Comparison of ENCODE assay signal across 29 cellular contexts in genomic region chr19:48239120-48239519, GRCh38. TPM values are rescaled to one million over a fixed set of nuclear protein-coding genes. Genes with fewer than 3 reads are reported as not detected.
A peak's percentile ranks its signal among the peaks of the same experiment; 100 is the strongest.
DNase-seq lines count a peak whose midpoint lies in the region; ATAC-seq and TF ChIP-seq lines count a peak whose summit lies in the region.
"Had no signal": no experiment of that assay in that cellular context is flagged by ENCODE, and none has a peak within 500 bp of the region (broad histone marks: within the 10 kb centered on the region; RNA-seq: fewer than 3 reads in every experiment).

No MANE protein-coding gene starts in this region.

- no peak overlapping the region for H2AFZ ChIP-seq in neural cell (ENCODE audit: low read depth, low read length)
- H2AFZ ChIP-seq: GM23338 had no signal

- no peak overlapping the region for H3K4me3 ChIP-seq in neural cell (ENCODE audit: low read length)
- H3K4me3 ChIP-seq: GM12878, GM23338, K562, MG63 had no signal

- no peak for TF ChIP-seq CTCF in neural cell (IDR thresholded peaks at IDR 0.05; ENCODE audit: poor library complexity, severe bottlenecking)

- DNase-seq in activated CD4-positive, alpha-beta T cell treated with anti-CD3 and anti-CD28 coated beads for 36 hours, result no peak
- DNase-seq in activated CD4-positive, alpha-beta T cell treated with anti-CD3 and anti-CD28 coated beads, Interleukin-2, amount 10 ng/mL, durations not matched to agents 24 days and 14 days, result no peak
- DNase-seq in activated naive CD8-positive, alpha-beta T cell treated with anti-CD3 and anti-CD28 coated beads, Interleukin-2, amount 50 U/mL, for 24 hours, result no peak
- DNase-seq in DMS53 treated with DMSO at 0.1 percent for 48 hours (lab: John Stamatoyannopoulos, UW; ENCODE audit: unreplicated experiment) (no peak), left lobe of liver (ENCODE audit: low spot score) (no peak)
- DNase-seq: Caco-2; CD8-positive, alpha-beta T cell; DMS79; EL; GDM1; H9; Kasumi-1; NCI-H1105 treated with DMSO at 0.1 percent for 48 hours; NCI-H146; NCI-H1930; NCI-H2107; NCI-H446; NCI-H524 treated with DMSO at 0.1 percent for 48 hours; NCI-H774 had no signal

- peaks cover 35% of the 10 kb centered on the region for H3K4me1 Mint-ChIP-seq in activated CD4-positive, alpha-beta T cell treated with anti-CD3 and anti-CD28 coated beads for 36 hours
- H3K4me1 Mint-ChIP-seq in activated CD4-positive, alpha-beta T cell treated with anti-CD3 and anti-CD28 coated beads, Interleukin-2, amount 10 ng/mL, durations not matched to agents 24 days and 14 days, result peaks cover 19% of the 10 kb centered on the region
- peaks cover 18% of the 10 kb centered on the region for H3K4me1 Mint-ChIP-seq in activated naive CD8-positive, alpha-beta T cell (ENCODE audit: low read depth)
- peaks cover 31% of the 10 kb centered on the region for H3K4me1 Mint-ChIP-seq in activated naive CD8-positive, alpha-beta T cell treated with anti-CD3 and anti-CD28 coated beads, Interleukin-2, amount 50 U/mL, for 24 hours
- H3K4me1 Mint-ChIP-seq: H9 had no signal

- H3K27ac Mint-ChIP-seq in activated CD4-positive, alpha-beta T cell treated with anti-CD3 and anti-CD28 coated beads for 36 hours, result peak overlapping the region; percentile 31
- H3K27ac Mint-ChIP-seq in activated CD4-positive, alpha-beta T cell treated with anti-CD3 and anti-CD28 coated beads, Interleukin-2, amount 10 ng/mL, durations not matched to agents 24 days and 14 days, result no peak overlapping the region
- peak overlapping the region; percentile 38 for H3K27ac Mint-ChIP-seq in activated naive CD8-positive, alpha-beta T cell
- H3K27ac Mint-ChIP-seq in activated naive CD8-positive, alpha-beta T cell treated with anti-CD3 and anti-CD28 coated beads, Interleukin-2, amount 50 U/mL, for 24 hours, result no peak overlapping the region
- H3K27ac Mint-ChIP-seq: GM23338, H9 had no signal

- H4K20me1 ChIP-seq in neural cell (ENCODE audit: insufficient read depth), result no peaks in the 10 kb centered on the region

- H3K27ac ChIP-seq in neural cell (ENCODE audit: low read length), result no peak overlapping the region
- H3K27ac ChIP-seq: 22Rv1, C4-2B had no signal

- H3K9me3 ChIP-seq in neural cell (ENCODE audit: low read length), result no peaks in the 10 kb centered on the region
- H3K9me3 ChIP-seq: Caco-2, MG63 had no signal

- H3K9ac ChIP-seq in neural cell (ENCODE audit: low read length), result no peak overlapping the region

- H3K4me2 ChIP-seq in neural cell (ENCODE audit: low read length), result no peak overlapping the region
- H3K4me2 ChIP-seq: GM23338 had no signal

- no peaks in the 10 kb centered on the region for H3K27me3 Mint-ChIP-seq in activated CD4-positive, alpha-beta T cell treated with anti-CD3 and anti-CD28 coated beads for 36 hours
- no peaks in the 10 kb centered on the region for H3K27me3 Mint-ChIP-seq in activated CD4-positive, alpha-beta T cell treated with anti-CD3 and anti-CD28 coated beads, Interleukin-2, amount 10 ng/mL, durations not matched to agents 24 days and 14 days
- no peaks in the 10 kb centered on the region for H3K27me3 Mint-ChIP-seq in activated naive CD8-positive, alpha-beta T cell
- no peaks in the 10 kb centered on the region for H3K27me3 Mint-ChIP-seq in activated naive CD8-positive, alpha-beta T cell treated with anti-CD3 and anti-CD28 coated beads, Interleukin-2, amount 50 U/mL, for 24 hours
- H3K27me3 Mint-ChIP-seq: B cell had no signal

- no peak for TF ChIP-seq RAD21 in neural cell (conservative IDR thresholded peaks at IDR 0.05)

- ATAC-seq in activated CD4-positive, alpha-beta T cell treated with anti-CD3 and anti-CD28 coated beads for 36 hours, result peak; percentile 59
- no peak for ATAC-seq in activated naive CD8-positive, alpha-beta T cell treated with anti-CD3 and anti-CD28 coated beads, Interleukin-2, amount 50 U/mL, for 24 hours
- no peak for ATAC-seq in left lobe of liver
- ATAC-seq: CD8-positive, alpha-beta T cell; GM12878; GM23338; K562 had no signal

- no peak overlapping the region for H3K4me3 Mint-ChIP-seq in activated CD4-positive, alpha-beta T cell treated with anti-CD3 and anti-CD28 coated beads for 36 hours
- H3K4me3 Mint-ChIP-seq in activated CD4-positive, alpha-beta T cell treated with anti-CD3 and anti-CD28 coated beads, Interleukin-2, amount 10 ng/mL, durations not matched to agents 24 days and 14 days, result no peak overlapping the region
- no peak overlapping the region for H3K4me3 Mint-ChIP-seq in activated naive CD8-positive, alpha-beta T cell
- no peak overlapping the region for H3K4me3 Mint-ChIP-seq in activated naive CD8-positive, alpha-beta T cell treated with anti-CD3 and anti-CD28 coated beads, Interleukin-2, amount 50 U/mL, for 24 hours
- H3K4me3 Mint-ChIP-seq: B cell; CD8-positive, alpha-beta T cell; GM23338; H9; HFFc6 had no signal

- peaks cover 65% of the 10 kb centered on the region for H3K36me3 Mint-ChIP-seq in activated CD4-positive, alpha-beta T cell treated with anti-CD3 and anti-CD28 coated beads for 36 hours (ENCODE audit: low read depth)
- peaks cover 61% of the 10 kb centered on the region for H3K36me3 Mint-ChIP-seq in activated CD4-positive, alpha-beta T cell treated with anti-CD3 and anti-CD28 coated beads, Interleukin-2, amount 10 ng/mL, durations not matched to agents 24 days and 14 days (ENCODE audit: low read depth)
- peaks cover 12% of the 10 kb centered on the region for H3K36me3 Mint-ChIP-seq in activated naive CD8-positive, alpha-beta T cell
- peaks cover 62% of the 10 kb centered on the region for H3K36me3 Mint-ChIP-seq in activated naive CD8-positive, alpha-beta T cell treated with anti-CD3 and anti-CD28 coated beads, Interleukin-2, amount 50 U/mL, for 24 hours (ENCODE audit: low read depth)

- intact Hi-C loops in activated CD4-positive, alpha-beta T cell treated with anti-CD3 and anti-CD28 coated beads for 36 hours (cut with DNase I, micrococcal nuclease), result no loop called here
- intact Hi-C loops in activated CD4-positive, alpha-beta T cell treated with anti-CD3 and anti-CD28 coated beads, Interleukin-2, amount 10 ng/mL, durations not matched to agents 24 days and 14 days (cut with micrococcal nuclease), result no loop called here

- CTCF ChIA-PET in activated CD4-positive, alpha-beta T cell treated with anti-CD3 and anti-CD28 coated beads for 36 hours (lab: Charles Lee), result interaction anchor here (0.6 to 1.3 kb wide), 3 partner anchors 20 to 207 kb away, joined by 3 read pairs; no protein-coding TSS in a partner anchor

- no peaks in the 10 kb centered on the region for H3F3A ChIP-seq in neural cell (ENCODE audit: insufficient read depth, low read length, poor library complexity, severe bottlenecking)

- peak; percentile 51 for TF ChIP-seq EP300 in neural cell (conservative IDR thresholded peaks at IDR 0.05; ENCODE audit: poor library complexity, severe bottlenecking)

- no peaks in the 10 kb centered on the region for H3K9me2 ChIP-seq in neural cell (ENCODE audit: insufficient read depth, low read length)

- H3K79me2 ChIP-seq in neural cell (replicated peaks; ENCODE audit: insufficient read depth, low read length), result no peaks in the 10 kb centered on the region

- H3K9me3 Mint-ChIP-seq in activated CD4-positive, alpha-beta T cell treated with anti-CD3 and anti-CD28 coated beads for 36 hours (ENCODE audit: low read depth), result no peaks in the 10 kb centered on the region
- H3K9me3 Mint-ChIP-seq in activated CD4-positive, alpha-beta T cell treated with anti-CD3 and anti-CD28 coated beads, Interleukin-2, amount 10 ng/mL, durations not matched to agents 24 days and 14 days, result no peaks in the 10 kb centered on the region
- H3K9me3 Mint-ChIP-seq in activated naive CD8-positive, alpha-beta T cell (ENCODE audit: low read depth), result no peaks in the 10 kb centered on the region
- H3K9me3 Mint-ChIP-seq in activated naive CD8-positive, alpha-beta T cell treated with anti-CD3 and anti-CD28 coated beads, Interleukin-2, amount 50 U/mL, for 24 hours, result no peaks in the 10 kb centered on the region
- H3K9me3 Mint-ChIP-seq: CD8-positive, alpha-beta T cell; GM23338; H9; HFFc6 had no signal

- no peaks in the 10 kb centered on the region for H3K27me3 ChIP-seq in neural cell (ENCODE audit: insufficient read depth, low read depth, low read length)
- H3K27me3 ChIP-seq: MG63 had no signal

- H3K36me3 ChIP-seq in neural cell (ENCODE audit: insufficient read depth, low read length), result no peaks in the 10 kb centered on the region

- POLR2A ChIA-PET in activated CD4-positive, alpha-beta T cell treated with anti-CD3 and anti-CD28 coated beads for 36 hours (lab: Charles Lee), result no interaction called here

TF ChIP-seq in neural cell, 6 proteins besides CTCF, POLR2A, EP300 and RAD21 (continues in another document):
- no peak for TF ChIP-seq EZH2 (IDR thresholded peaks at IDR 0.05; ENCODE audit: borderline replicate concordance, insufficient read depth, low read length, poor library complexity, severe bottlenecking)
- no peak for TF ChIP-seq MXI1 (conservative IDR thresholded peaks at IDR 0.05; ENCODE audit: poor library complexity, severe bottlenecking)

RNA-seq across cellular contexts. Expression of gene CARD8, which starts 16.6 kb away (rescaled TPM):
- total RNA-seq in activated CD4-positive, alpha-beta T cell treated with anti-CD3 and anti-CD28 coated beads for 36 hours, result 100 to 1,000 TPM; 109 to 118 TPM
- 125 and 127 TPM in 2 replicates for total RNA-seq in activated CD4-positive, alpha-beta T cell treated with anti-CD3 and anti-CD28 coated beads, Interleukin-2, amount 10 ng/mL, durations not matched to agents 24 days and 14 days
- 21.4 and 23.0 TPM in 2 replicates for polyA plus RNA-seq in neural cell
- 19.5 and 24.5 TPM in 2 replicates for polyA minus RNA-seq in neural cell
- 17.4 TPM for total RNA-seq in left lobe of liver

RNA-seq across cellular contexts. Expression of gene ZNF114, which starts 30.8 kb away (rescaled TPM):
- under 1 TPM in 1 of 2 experiments, not detected in 1; 0.12 TPM for total RNA-seq in activated CD4-positive, alpha-beta T cell treated with anti-CD3 and anti-CD28 coated beads for 36 hours
- total RNA-seq in activated CD4-positive, alpha-beta T cell treated with anti-CD3 and anti-CD28 coated beads, Interleukin-2, amount 10 ng/mL, durations not matched to agents 24 days and 14 days, result 0.21 and 0.30 TPM in 2 replicates
- 1.6 and 4.4 TPM in 2 replicates for polyA plus RNA-seq in neural cell
- polyA minus RNA-seq in neural cell, result 6.6 and 7.1 TPM in 2 replicates
- not detected for total RNA-seq in left lobe of liver
- total RNA-seq: CD8-positive, alpha-beta T cell; K562 had no signal
- polyA plus RNA-seq: K562 had no signal

Comparison
In these comparisons a context has a peak if more than half of its experiments do, and no peak if none do; other contexts are left out.
1. H3K27ac Mint-ChIP-seq: peak in activated CD4-positive, alpha-beta T cell treated with anti-CD3 and anti-CD28 coated beads for 36 hours (single experiment) and activated naive CD8-positive, alpha-beta T cell (single experiment); none in activated CD4-positive, alpha-beta T cell treated with anti-CD3 and anti-CD28 coated beads, Interleukin-2, amount 10 ng/mL, durations not matched to agents 24 days and 14 days (single experiment) and activated naive CD8-positive, alpha-beta T cell treated with anti-CD3 and anti-CD28 coated beads, Interleukin-2, amount 50 U/mL, for 24 hours (single experiment).